ENCODE assay signal across 1 cellular context in the genomic region with DNA sequence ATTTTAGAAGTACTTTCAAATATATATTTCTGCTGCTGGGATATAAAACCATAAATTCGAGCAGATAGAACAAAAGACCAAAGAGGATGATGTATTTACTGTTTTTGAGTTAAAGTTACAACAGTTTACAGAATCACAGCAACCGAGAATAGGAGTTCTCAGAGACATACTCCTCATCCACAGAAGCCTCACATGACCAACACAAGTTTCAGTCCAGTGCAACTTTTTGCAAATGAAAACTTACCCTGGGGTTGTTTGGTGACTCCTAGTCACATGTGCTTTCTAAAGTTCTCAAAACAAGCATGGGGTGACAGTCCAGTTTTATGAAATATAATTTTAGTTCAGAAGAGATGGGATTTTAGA.
TF ChIP-seq lines count a peak whose summit lies in the region.

No MANE protein-coding gene starts in this region.

TF ChIP-seq in HepG2, 621 proteins besides CTCF, POLR2A, EP300 and RAD21 (continued from another document):
- TF ChIP-seq, protein P1, sequence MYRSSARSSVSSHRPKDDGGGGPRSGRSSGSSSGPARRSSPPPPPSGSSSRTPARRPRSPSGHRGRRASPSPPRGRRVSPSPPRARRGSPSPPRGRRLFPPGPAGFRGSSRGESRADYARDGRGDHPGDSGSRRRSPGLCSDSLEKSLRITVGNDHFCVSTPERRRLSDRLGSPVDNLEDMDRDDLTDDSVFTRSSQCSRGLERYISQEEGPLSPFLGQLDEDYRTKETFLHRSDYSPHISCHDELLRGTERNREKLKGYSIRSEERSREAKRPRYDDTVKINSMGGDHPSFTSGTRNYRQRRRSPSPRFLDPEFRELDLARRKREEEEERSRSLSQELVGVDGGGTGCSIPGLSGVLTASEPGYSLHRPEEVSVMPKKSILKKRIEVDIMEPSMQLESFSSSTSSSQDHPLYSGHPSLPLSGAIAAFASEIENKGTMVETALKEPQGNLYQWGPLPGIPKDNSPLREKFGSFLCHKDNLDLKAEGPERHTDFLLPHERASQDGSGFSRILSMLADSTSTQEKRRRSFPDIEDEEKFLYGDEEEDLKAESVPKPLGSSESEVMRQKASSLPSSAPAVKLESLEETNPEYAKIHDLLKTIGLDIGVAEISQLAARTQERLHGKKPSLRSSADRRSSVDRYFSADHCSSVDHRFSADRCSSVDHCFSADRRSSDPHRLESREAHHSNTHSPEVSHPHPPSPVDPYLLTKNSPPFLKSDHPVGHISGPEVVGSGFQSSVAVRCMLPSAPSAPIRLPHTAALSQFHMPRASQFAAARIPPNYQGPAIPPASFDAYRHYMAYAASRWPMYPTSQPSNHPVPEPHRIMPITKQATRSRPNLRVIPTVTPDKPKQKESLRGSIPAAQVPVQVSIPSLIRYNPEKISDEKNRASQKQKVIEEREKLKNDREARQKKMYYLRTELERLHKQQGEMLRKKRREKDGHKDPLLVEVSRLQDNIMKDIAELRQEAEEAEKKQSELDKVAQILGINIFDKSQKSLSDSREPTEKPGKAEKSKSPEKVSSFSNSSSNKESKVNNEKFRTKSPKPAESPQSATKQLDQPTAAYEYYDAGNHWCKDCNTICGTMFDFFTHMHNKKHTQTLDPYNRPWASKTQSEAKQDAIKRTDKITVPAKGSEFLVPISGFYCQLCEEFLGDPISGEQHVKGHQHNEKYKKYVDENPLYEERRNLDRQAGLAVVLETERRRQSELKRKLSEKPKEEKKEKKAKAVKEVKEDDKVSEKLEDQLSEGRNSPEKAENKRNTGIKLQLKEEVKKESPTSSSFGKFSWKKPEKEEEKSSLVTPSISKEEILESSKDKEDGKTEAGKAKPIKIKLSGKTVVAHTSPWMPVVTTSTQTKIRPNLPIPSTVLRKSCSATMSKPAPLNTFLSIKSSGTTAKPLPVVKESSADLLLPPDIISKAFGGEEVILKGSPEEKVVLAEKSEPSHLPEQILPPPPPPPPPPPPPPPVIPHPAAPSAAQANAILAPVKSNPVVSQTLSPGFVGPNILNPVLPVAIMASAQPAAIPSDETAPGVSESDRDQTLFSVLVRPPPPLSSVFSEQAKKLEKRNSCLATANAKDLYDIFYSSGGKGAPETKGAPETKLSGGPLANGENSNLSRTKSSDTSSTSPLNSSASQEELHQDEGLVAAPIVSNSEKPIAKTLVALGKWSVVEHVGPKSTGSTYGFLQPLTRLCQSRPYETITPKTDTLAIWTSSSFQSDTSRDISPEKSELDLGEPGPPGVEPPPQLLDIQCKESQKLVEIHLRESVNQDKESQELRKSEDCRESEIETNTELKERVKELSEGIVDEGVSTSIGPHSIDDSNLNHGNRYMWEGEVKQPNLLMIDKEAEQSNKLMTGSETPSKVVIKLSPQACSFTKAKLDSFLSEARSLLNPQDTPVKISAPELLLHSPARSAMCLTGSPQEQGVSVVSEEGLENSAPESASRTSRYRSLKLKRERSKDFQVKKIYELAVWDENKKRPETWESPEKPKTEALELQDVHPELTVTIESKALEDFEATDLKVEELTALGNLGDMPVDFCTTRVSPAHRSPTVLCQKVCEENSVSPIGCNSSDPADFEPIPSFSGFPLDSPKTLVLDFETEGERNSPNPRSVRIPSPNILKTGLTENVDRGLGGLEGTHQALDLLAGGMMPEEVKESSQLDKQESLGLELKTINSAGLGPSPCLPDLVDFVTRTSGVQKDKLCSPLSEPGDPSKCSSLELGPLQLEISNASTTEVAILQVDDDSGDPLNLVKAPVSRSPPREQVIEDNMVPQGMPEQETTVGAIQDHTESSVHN (CRISPR knock-in tag; IDR thresholded peaks at IDR 0.05), result no peak
- TF ChIP-seq ZNF740 (CRISPR knock-in tag; IDR thresholded peaks at IDR 0.05), result no peak
- TF ChIP-seq ZNF232 (CRISPR knock-in tag; IDR thresholded peaks at IDR 0.05; ENCODE audit: borderline replicate concordance), result no peak
- TF ChIP-seq ZNF557 (CRISPR knock-in tag; IDR thresholded peaks at IDR 0.05), result no peak
- no peak for TF ChIP-seq ONECUT2 (CRISPR knock-in tag; IDR thresholded peaks at IDR 0.05)
- no peak for TF ChIP-seq PBX2 (CRISPR knock-in tag; IDR thresholded peaks at IDR 0.05)
- TF ChIP-seq, protein P2, sequence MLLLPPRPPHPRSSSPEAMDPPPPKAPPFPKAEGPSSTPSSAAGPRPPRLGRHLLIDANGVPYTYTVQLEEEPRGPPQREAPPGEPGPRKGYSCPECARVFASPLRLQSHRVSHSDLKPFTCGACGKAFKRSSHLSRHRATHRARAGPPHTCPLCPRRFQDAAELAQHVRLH (CRISPR knock-in tag; IDR thresholded peaks at IDR 0.05; ENCODE audit: borderline replicate concordance, low read depth), result no peak
